ENCODE assay signal across 8 cellular contexts in genomic region chr6:136550330-136551071, GRCh38. TPM values are rescaled to one million over a fixed set of nuclear protein-coding genes. Genes with fewer than 3 reads are reported as not detected.
DNase-seq lines count a peak whose midpoint lies in the region; ATAC-seq and TF ChIP-seq lines count a peak whose summit lies in the region.

MAP7 (minus strand) TSS chr6:136550422; CDS start chr6:136550408, 14 bp downstream.

- CTCF ChIA-PET in A673 (lab: Charles Lee) = interaction anchor here (0.6 to 0.7 kb wide), 2 partner anchors 9 to 10 kb away, joined by 3 read pairs; no protein-coding TSS in a partner anchor

- H3K4me3 ChIP-seq in A673 (ENCODE audit: low read depth, low read length, poor library complexity, severe bottlenecking) (peak within 1 kb of the TSS; percentile 56), epithelial cell of proximal tubule (ENCODE audit: low read depth, low read length) (peak within 1 kb of the TSS; percentile 93), muscle layer of duodenum (ENCODE audit: low read depth in 1 of 2, low read length in 2 of 2) (peak within 1 kb of the TSS; percentile 66 to 86)

- peaks cover 0 to 6% of the 10 kb centered on the region in 2 donors for H3K36me3 Mint-ChIP-seq in stimulated activated naive B cell treated with anti-CD40 and anti-IgM and Interleukin-4, amounts not matched to agents 10 μg/mL and 1 μg/mL and 100 μg/mL, for 72 hours

- TF ChIP-seq CTCF in A673 (conservative IDR thresholded peaks at IDR 0.05; ENCODE audit: low read depth, low read length) = peak; percentile 68
- TF ChIP-seq CTCF in epithelial cell of proximal tubule (conservative IDR thresholded peaks at IDR 0.05; ENCODE audit: low read depth, low read length) = peak; percentile 73

- H3K4me1 ChIP-seq in A673 (ENCODE audit: insufficient read depth, low read length, poor library complexity, severe bottlenecking) (peaks cover 12% of the 10 kb centered on the region), muscle layer of duodenum (ENCODE audit: control insufficient read depth in 1 of 2, insufficient read depth in 2 of 2, low read length in 2 of 2) (peaks cover 0 to 15% of the 10 kb centered on the region in 2 donors)

- POLR2A ChIA-PET in A673 (lab: Charles Lee; ENCODE audit: low non-redundant PET) = no interaction called here

- H3K9me3 ChIP-seq in A673 (ENCODE audit: low read depth, low read length, poor library complexity, severe bottlenecking) (no peaks in the 10 kb centered on the region), muscle layer of duodenum (ENCODE audit: control insufficient read depth in 1 of 2, low read length in 2 of 2) (no peaks in the 10 kb centered on the region)

- no peaks in the 10 kb centered on the region for H3K9me3 Mint-ChIP-seq in stimulated activated naive B cell treated with anti-CD40 and anti-IgM and Interleukin-4, amounts not matched to agents 10 μg/mL and 1 μg/mL and 100 μg/mL, for 72 hours

- H3K4me1 Mint-ChIP-seq in stimulated activated naive B cell treated with anti-CD40 and anti-IgM and Interleukin-4, amounts not matched to agents 10 μg/mL and 1 μg/mL and 100 μg/mL, for 72 hours = peaks cover 3 to 16% of the 10 kb centered on the region in 2 donors

- no TSS peak for BruUV-seq in A673 (replicated peaks; lab: Mats Ljungman, UMichigan)

- peaks cover 18 to 29% of the 10 kb centered on the region in 2 donors for H3K27me3 Mint-ChIP-seq in stimulated activated naive B cell treated with anti-CD40 and anti-IgM and Interleukin-4, amounts not matched to agents 10 μg/mL and 1 μg/mL and 100 μg/mL, for 72 hours

- no peak within 1 kb of the TSS for H3K27ac Mint-ChIP-seq in stimulated activated naive B cell treated with anti-CD40 and anti-IgM and Interleukin-4, amounts not matched to agents 10 μg/mL and 1 μg/mL and 100 μg/mL, for 72 hours

- intact Hi-C loops in A673 (cut with micrococcal nuclease; ENCODE audit: unreplicated experiment) = no loop called here

- peaks cover 43% of the 10 kb centered on the region for H3K27me3 ChIP-seq in A673 (replicated peaks; ENCODE audit: insufficient read depth, low read depth, low read length, poor library complexity)
- H3K27me3 ChIP-seq in muscle layer of duodenum (ENCODE audit: low read depth, low read length) = no peaks in the 10 kb centered on the region

- H3K27ac ChIP-seq in A673 (ENCODE audit: low read depth, low read length, poor library complexity, severe bottlenecking) = no peak within 1 kb of the TSS
- no peak within 1 kb of the TSS for H3K27ac ChIP-seq in muscle layer of duodenum (ENCODE audit: low read length)

- ATAC-seq in GM18861 (IDR thresholded peaks at IDR 0.05; ENCODE audit: unreplicated experiment) (peak; percentile 60), HG03103 (IDR thresholded peaks at IDR 0.05; ENCODE audit: low read depth, unreplicated experiment) (peak; percentile 66)
- peak; percentile 92 to 93 for ATAC-seq in stimulated activated naive B cell treated with anti-CD40 and anti-IgM and Interleukin-4, amounts not matched to agents 10 μg/mL and 1 μg/mL and 100 μg/mL, for 72 hours (replicated peaks)

- DNase-seq in A673 (ENCODE audit: low spot score) = peak; percentile 23
- DNase-seq in NCI-H774 (lab: John Stamatoyannopoulos, UW) = peak; percentile 97
- peak; percentile 44 for DNase-seq in activated T-cell treated with anti-CD3 and anti-CD28 coated beads for 1 hour (ENCODE audit: low read depth)
- no peak for DNase-seq in epithelial cell of proximal tubule (ENCODE audit: low read depth)
- peak; percentile 52 for DNase-seq in stimulated activated naive B cell treated with anti-CD40 and anti-IgM and Interleukin-4, amounts not matched to agents 10 μg/mL and 1 μg/mL and 100 μg/mL, for 72 hours

- peak within 1 kb of the TSS; percentile 65 to 75 for H3K4me3 Mint-ChIP-seq in stimulated activated naive B cell treated with anti-CD40 and anti-IgM and Interleukin-4, amounts not matched to agents 10 μg/mL and 1 μg/mL and 100 μg/mL, for 72 hours

- no peaks in the 10 kb centered on the region for H3K36me3 ChIP-seq in A673 (ENCODE audit: insufficient read depth, low read length, poor library complexity, severe bottlenecking)
- no peaks in the 10 kb centered on the region for H3K36me3 ChIP-seq in muscle layer of duodenum (ENCODE audit: control insufficient read depth in 1 of 2, insufficient read depth in 2 of 2, low read length in 2 of 2)

RNA-seq across cellular contexts. Expression of gene MAP7, which starts in this region (rescaled TPM):
- total RNA-seq in A673 (2021) (0.09 TPM in 1 of 2 replicates, not detected in the other), epithelial cell of proximal tubule (12.9 and 16.1 TPM in 2 replicates)

Comparison
In these comparisons a context has a peak if more than half of its experiments do, and no peak if none do; other contexts are left out.
1. RNA of gene MAP7 (total RNA-seq): 12.9 to 16.1 TPM in epithelial cell of proximal tubule; 0.09 TPM in A673; every median in the first group is over 10 times any median in the second.
2. Peak in DNase-seq and H3K4me3 ChIP-seq in A673; RNA of the gene not detected or under 1 TPM.
3. Peak in every context shown above with its lines, with median percentiles within 50 percentile points of each other: H3K4me3 ChIP-seq and ATAC-seq.